In genomic region chr7:130560972-130561371, GRCh38 we compare ENCODE assay signal across 7 cellular contexts.
A peak's percentile ranks its signal among the peaks of the same experiment; 100 is the strongest.
DNase-seq lines count a peak whose midpoint lies in the region; ATAC-seq and TF ChIP-seq lines count a peak whose summit lies in the region.

No MANE protein-coding gene starts in this region.

- peaks cover 6% of the 10 kb centered on the region for H3K9me3 Mint-ChIP-seq in activated B cell treated with CpG ODN at 0.5 μM for 24 hours
- H3K9me3 Mint-ChIP-seq in naive thymus-derived CD4-positive, alpha-beta T cell = peaks cover 0 to 21% (median 6%) of the 10 kb centered on the region in 11 donors

- H3K9me2 ChIP-seq in Karpas-422 (replicated peaks; ENCODE audit: insufficient read depth, low read length) = no peaks in the 10 kb centered on the region

- H2AFZ ChIP-seq in Karpas-422 (ENCODE audit: low read length) = no peak overlapping the region

- ATAC-seq in GM21619 (IDR thresholded peaks at IDR 0.05; ENCODE audit: unreplicated experiment) (peak; percentile 80), activated B cell treated with CpG ODN at 0.5 μM for 24 hours (ENCODE audit: low read depth) (peak; percentile 77), HG02642 (IDR thresholded peaks at IDR 0.05; ENCODE audit: poor library complexity, unreplicated experiment) (no peak)
- peak; percentile 57 for ATAC-seq in naive thymus-derived CD4-positive, alpha-beta T cell

- H3K4me2 ChIP-seq in Karpas-422 (ENCODE audit: low read depth, low read length, poor library complexity, severe bottlenecking) = no peak overlapping the region

- H3K4me3 ChIP-seq in Karpas-422 (ENCODE audit: low read length) = no peak overlapping the region
- no peak overlapping the region for H3K4me3 ChIP-seq in naive thymus-derived CD4-positive, alpha-beta T cell (ENCODE audit: low read length)

- H3K27ac ChIP-seq in Karpas-422 (ENCODE audit: low read length) = no peak overlapping the region
- H3K27ac ChIP-seq in naive thymus-derived CD4-positive, alpha-beta T cell (ENCODE audit: low read depth, low read length) = no peak overlapping the region

- DNase-seq in GM04504 (ENCODE audit: low read depth) (peak; percentile 5), Karpas-422 (peak; percentile 86), activated B cell treated with CpG ODN at 0.5 μM for 24 hours (no peak), GOT3 (lab: John Stamatoyannopoulos, UW) (no peak)
- DNase-seq in naive thymus-derived CD4-positive, alpha-beta T cell = peak in 5 of 9 donors; percentile 3 to 29 (median 13)

- POLR2A ChIA-PET in activated B cell treated with CpG ODN at 0.5 μM for 24 hours (lab: Charles Lee) = no interaction called here
- POLR2A ChIA-PET in naive thymus-derived CD4-positive, alpha-beta T cell (lab: Charles Lee) = no interaction called here

- intact Hi-C loops in activated B cell treated with CpG ODN at 0.5 μM for 24 hours (cut with micrococcal nuclease) = loop anchor here (1.0 to 5.0 kb wide), 2 partner anchors 196 to 489 kb away; no protein-coding TSS in a partner anchor
- intact Hi-C loops in naive thymus-derived CD4-positive, alpha-beta T cell (cut with micrococcal nuclease) = loop anchor here (1.0 kb wide), 2 partner anchors 319 to 489 kb away; no protein-coding TSS in a partner anchor

- H3K9ac ChIP-seq in Karpas-422 (ENCODE audit: low read length) = no peak overlapping the region

- peaks cover 13% of the 10 kb centered on the region for H3K36me3 Mint-ChIP-seq in activated B cell treated with CpG ODN at 0.5 μM for 24 hours (ENCODE audit: low read depth)
- H3K36me3 Mint-ChIP-seq in naive thymus-derived CD4-positive, alpha-beta T cell = peaks cover 4 to 42% (median 26%) of the 10 kb centered on the region in 5 donors

- no peaks in the 10 kb centered on the region for H3K27me3 ChIP-seq in Karpas-422 (ENCODE audit: low read length)
- H3K27me3 ChIP-seq in naive thymus-derived CD4-positive, alpha-beta T cell (ENCODE audit: control insufficient read depth in 2 of 2, insufficient read depth in 2 of 2, low read length in 2 of 2) = no peaks in the 10 kb centered on the region

- H3K4me1 ChIP-seq in Karpas-422 (ENCODE audit: low read length) = peaks cover 2% of the 10 kb centered on the region; the same call in 1 of the 2 replicates
- H3K4me1 ChIP-seq in naive thymus-derived CD4-positive, alpha-beta T cell (ENCODE audit: control insufficient read depth in 2 of 2, insufficient read depth in 2 of 2, low read length in 2 of 2) = no peaks in the 10 kb centered on the region

- H4K20me1 ChIP-seq in Karpas-422 (ENCODE audit: insufficient read depth, low read depth, low read length) = no peaks in the 10 kb centered on the region

- no peaks in the 10 kb centered on the region for H3K9me3 ChIP-seq in Karpas-422 (ENCODE audit: low read length)
- peaks cover 0 to 10% (median 0%) of the 10 kb centered on the region in 3 experiments for H3K9me3 ChIP-seq in naive thymus-derived CD4-positive, alpha-beta T cell (ENCODE audit: control insufficient read depth in 2 of 3, low read length in 3 of 3)

- peaks cover 6% of the 10 kb centered on the region for H3K36me3 ChIP-seq in Karpas-422 (ENCODE audit: insufficient read depth, low read length)
- H3K36me3 ChIP-seq in naive thymus-derived CD4-positive, alpha-beta T cell (ENCODE audit: control insufficient read depth in 2 of 3, insufficient read depth in 3 of 3, low read length in 3 of 3) = no peaks in the 10 kb centered on the region

- CTCF ChIA-PET in activated B cell treated with CpG ODN at 0.5 μM for 24 hours (lab: Charles Lee) = no interaction called here
- CTCF ChIA-PET in naive thymus-derived CD4-positive, alpha-beta T cell (lab: Charles Lee) = no interaction called here

- peaks cover 4% of the 10 kb centered on the region for H3K4me1 Mint-ChIP-seq in activated B cell treated with CpG ODN at 0.5 μM for 24 hours
- H3K4me1 Mint-ChIP-seq in naive thymus-derived CD4-positive, alpha-beta T cell = peaks cover 0 to 7% (median 0%) of the 10 kb centered on the region in 7 donors

- H3K79me2 ChIP-seq in Karpas-422 (ENCODE audit: low read length) = no peaks in the 10 kb centered on the region

- H3K4me3 Mint-ChIP-seq in activated B cell treated with CpG ODN at 0.5 μM for 24 hours = no peak overlapping the region
- H3K4me3 Mint-ChIP-seq in naive thymus-derived CD4-positive, alpha-beta T cell = no peak overlapping the region

- H3K27me3 Mint-ChIP-seq in activated B cell treated with CpG ODN at 0.5 μM for 24 hours = no peaks in the 10 kb centered on the region
- no peaks in the 10 kb centered on the region for H3K27me3 Mint-ChIP-seq in naive thymus-derived CD4-positive, alpha-beta T cell

- no peak for TF ChIP-seq CTCF in activated B cell treated with CpG ODN at 0.5 μM for 24 hours (IDR thresholded peaks at IDR 0.05)

- no peak overlapping the region for H3K27ac Mint-ChIP-seq in activated B cell treated with CpG ODN at 0.5 μM for 24 hours
- peak overlapping the region in 1 of 9 donors; percentile 52 for H3K27ac Mint-ChIP-seq in naive thymus-derived CD4-positive, alpha-beta T cell

Comparison
In these comparisons a context has a peak if more than half of its experiments do, and no peak if none do; other contexts are left out.
1. DNase-seq: peak in GM04504 (single experiment), Karpas-422 (single experiment) and naive thymus-derived CD4-positive, alpha-beta T cell (5 of 9); none in activated B cell treated with CpG ODN at 0.5 μM for 24 hours (single experiment) and GOT3 (single experiment).